26 cellular contexts compared by ENCODE assay signal in genomic region chr7:1923409-1924053, GRCh38.
A peak's percentile ranks its signal among the peaks of the same experiment; 100 is the strongest.
DNase-seq lines count a peak whose midpoint lies in the region; TF ChIP-seq lines count a peak whose summit lies in the region.
"Had no signal": no experiment of that assay in that cellular context is flagged by ENCODE, and none has a peak within 500 bp of the region (broad histone marks: within the 10 kb centered on the region; RNA-seq: fewer than 3 reads in every experiment).

No MANE protein-coding gene starts in this region.

- WGBS in spleen, 5 donors, result 94 to 97% (median 96%) methylated on average over 17 to 23 of the region's 23 CpGs
- 95 to 99% (median 97%) methylated on average over 23 of the region's 23 CpGs for WGBS in adrenal gland, 4 donors

- POLR2A ChIA-PET in CD4-positive, alpha-beta memory T cell (lab: Charles Lee; ENCODE audit: partially characterized antibody), result interaction anchor here (0.6 to 5.5 kb wide), 2 partner anchors 16 to 431 kb away, joined by 3 to 78 read pairs; partner anchors contain the start of gene EIF3B

- no peak overlapping the region for H3K4me3 ChIP-seq in CD4-positive, alpha-beta memory T cell (ENCODE audit: low read length in 2 of 2)
- H3K4me3 ChIP-seq in spleen, result no peak overlapping the region
- no peak overlapping the region for H3K4me3 ChIP-seq in adrenal gland
- H3K4me3 ChIP-seq: dorsolateral prefrontal cortex, GM23248, tibial artery had no signal

- H3K4me1 ChIP-seq in CD4-positive, alpha-beta memory T cell (ENCODE audit: insufficient read depth, low read length), result peaks cover 95% of the 10 kb centered on the region
- H3K4me1 ChIP-seq in spleen, result peaks cover 19 to 99% (median 67%) of the 10 kb centered on the region in 6 donors
- H3K4me1 ChIP-seq in adrenal gland (replicated peaks in 1 of 2), result peaks cover 4 to 6% of the 10 kb centered on the region in 2 donors
- H3K4me1 ChIP-seq: tibial artery had no signal

- H3K36me3 ChIP-seq in CD4-positive, alpha-beta memory T cell (ENCODE audit: insufficient read depth, low read length), result no peaks in the 10 kb centered on the region
- peaks cover 0 to 26% (median 2%) of the 10 kb centered on the region in 6 donors for H3K36me3 ChIP-seq in spleen
- H3K36me3 ChIP-seq in adrenal gland (replicated peaks in 1 of 2), result no peaks in the 10 kb centered on the region
- H3K36me3 ChIP-seq: tibial artery had no signal

- H3K4me3 Mint-ChIP-seq in T-helper 2 cell treated with Interferon-gamma antibody and Interleukin-4, amounts not matched to agents 5 μg/mL and 100 μg/mL, for 36 hours, result peak overlapping the region; percentile 70
- H3K4me3 Mint-ChIP-seq in CD4-positive, alpha-beta memory T cell, result peak overlapping the region in 7 of 8 donors; percentile 7 to 55 (median 45)
- H3K4me3 Mint-ChIP-seq in dendritic cell treated with granulocyte-macrophage colony-stimulating factor and Interleukin-4, amounts not matched to agents 40 ng/mL and 50 ng/mL, for 4 days, result no peak overlapping the region
- H3K4me3 Mint-ChIP-seq: neural crest cell had no signal

- H3K27ac ChIP-seq in CD4-positive, alpha-beta memory T cell (ENCODE audit: low read depth, low read length), result no peak overlapping the region
- no peak overlapping the region for H3K27ac ChIP-seq in spleen
- no peak overlapping the region for H3K27ac ChIP-seq in adrenal gland
- H3K27ac ChIP-seq: GM23248, tibial artery had no signal

- no peaks in the 10 kb centered on the region for H3K27me3 ChIP-seq in CD4-positive, alpha-beta memory T cell (ENCODE audit: insufficient read depth, low read length)
- no peaks in the 10 kb centered on the region for H3K27me3 ChIP-seq in spleen (replicated peaks in 1 of 7)
- no peaks in the 10 kb centered on the region for H3K27me3 ChIP-seq in adrenal gland
- H3K27me3 ChIP-seq: dorsolateral prefrontal cortex, tibial artery had no signal

- peaks cover 61% of the 10 kb centered on the region for H3K36me3 Mint-ChIP-seq in T-helper 2 cell treated with Interferon-gamma antibody and Interleukin-4, amounts not matched to agents 5 μg/mL and 100 μg/mL, for 36 hours (ENCODE audit: low read depth)
- H3K36me3 Mint-ChIP-seq in CD4-positive, alpha-beta memory T cell, result peaks cover 0 to 16% of the 10 kb centered on the region in 2 donors
- peaks cover 61% of the 10 kb centered on the region for H3K36me3 Mint-ChIP-seq in dendritic cell treated with granulocyte-macrophage colony-stimulating factor and Interleukin-4, amounts not matched to agents 40 ng/mL and 50 ng/mL, for 4 days (ENCODE audit: low read depth)

- H3K27ac Mint-ChIP-seq in T-helper 2 cell treated with Interferon-gamma antibody and Interleukin-4, amounts not matched to agents 5 μg/mL and 100 μg/mL, for 36 hours, result no peak overlapping the region
- peak overlapping the region in 3 of 7 donors; percentile 37 to 82 (median 72) for H3K27ac Mint-ChIP-seq in CD4-positive, alpha-beta memory T cell
- peak overlapping the region; percentile 32 for H3K27ac Mint-ChIP-seq in dendritic cell treated with granulocyte-macrophage colony-stimulating factor and Interleukin-4, amounts not matched to agents 40 ng/mL and 50 ng/mL, for 4 days
- H3K27ac Mint-ChIP-seq: progenitor cell of endocrine pancreas had no signal

- TF ChIP-seq POLR2A in spleen (IDR thresholded peaks at IDR 0.05), result no peak
- TF ChIP-seq POLR2A in adrenal gland (IDR thresholded peaks at IDR 0.05), result no peak

- TF ChIP-seq CTCF in spleen (IDR thresholded peaks at IDR 0.05 in 8 of 11, conservative IDR thresholded peaks at IDR 0.05 in 3 of 11) (no peak), adrenal gland (IDR thresholded peaks at IDR 0.05) (no peak)

- CTCF ChIA-PET in CD4-positive, alpha-beta memory T cell (lab: Charles Lee; ENCODE audit: partially characterized antibody), result interaction anchor here (1.5 kb wide), 1 partner anchor 115 kb away, joined by 3 read pairs; no protein-coding TSS in a partner anchor

- peaks cover 81% of the 10 kb centered on the region for H3K4me1 Mint-ChIP-seq in T-helper 2 cell treated with Interferon-gamma antibody and Interleukin-4, amounts not matched to agents 5 μg/mL and 100 μg/mL, for 36 hours (ENCODE audit: low read depth)
- H3K4me1 Mint-ChIP-seq in CD4-positive, alpha-beta memory T cell, result peaks cover 66 to 96% (median 77%) of the 10 kb centered on the region in 4 donors
- H3K4me1 Mint-ChIP-seq in dendritic cell treated with granulocyte-macrophage colony-stimulating factor and Interleukin-4, amounts not matched to agents 40 ng/mL and 50 ng/mL, for 4 days (ENCODE audit: low read depth), result peaks cover 91% of the 10 kb centered on the region

- intact Hi-C loops in CD4-positive, alpha-beta memory T cell (cut with micrococcal nuclease), result no loop called here
- intact Hi-C loops in dendritic cell treated with granulocyte-macrophage colony-stimulating factor and Interleukin-4, amounts not matched to agents 40 ng/mL and 50 ng/mL, for 4 days (cut with micrococcal nuclease), result no loop called here
- intact Hi-C loops in spleen (cut with DNase I; ENCODE audit: low total_unique reads) (no loop called here), adrenal gland (cut with DNase I) (no loop called here)

- H3K27me3 Mint-ChIP-seq in T-helper 2 cell treated with Interferon-gamma antibody and Interleukin-4, amounts not matched to agents 5 μg/mL and 100 μg/mL, for 36 hours (ENCODE audit: low read depth), result peaks cover 28% of the 10 kb centered on the region
- H3K27me3 Mint-ChIP-seq in CD4-positive, alpha-beta memory T cell, result no peaks in the 10 kb centered on the region
- H3K27me3 Mint-ChIP-seq in dendritic cell treated with granulocyte-macrophage colony-stimulating factor and Interleukin-4, amounts not matched to agents 40 ng/mL and 50 ng/mL, for 4 days, result no peaks in the 10 kb centered on the region
- H3K27me3 Mint-ChIP-seq: progenitor cell of endocrine pancreas had no signal

- H3K9me3 Mint-ChIP-seq in T-helper 2 cell treated with Interferon-gamma antibody and Interleukin-4, amounts not matched to agents 5 μg/mL and 100 μg/mL, for 36 hours, result no peaks in the 10 kb centered on the region
- H3K9me3 Mint-ChIP-seq in CD4-positive, alpha-beta memory T cell, result no peaks in the 10 kb centered on the region
- H3K9me3 Mint-ChIP-seq in dendritic cell treated with granulocyte-macrophage colony-stimulating factor and Interleukin-4, amounts not matched to agents 40 ng/mL and 50 ng/mL, for 4 days, result no peaks in the 10 kb centered on the region
- H3K9me3 Mint-ChIP-seq: neural crest cell had no signal

- no peak for DNase-seq in T-helper 2 cell treated with Interferon-gamma antibody and Interleukin-4, amounts not matched to agents 5 μg/mL and 100 μg/mL, for 36 hours (ENCODE audit: low spot score)
- DNase-seq in T-helper 2 cell (no peak), spleen (peak; percentile 68), adrenal gland (no peak), SHP77 (lab: John Stamatoyannopoulos, UW) (no peak), SIG-M5 (lab: John Stamatoyannopoulos, UW) (no peak)
- DNase-seq in CD4-positive, alpha-beta memory T cell, result no peak
- DNase-seq: 8988T; activated CD4-positive, alpha-beta T cell treated with anti-CD3 and anti-CD28 coated beads, Interleukin-2, amount 50 U/mL, for 1 hour; activated CD8-positive, alpha-beta memory T cell treated with anti-CD3 and anti-CD28 coated beads, Interleukin-2, amount 50 U/mL, for 48 hours; activated gamma-delta T cell treated with Interleukin-2 at 50 U/mL for 16 hours; AML-193; Calu3; EL; head of caudate nucleus; left colon; NCI-H1105; NCI-H2081; SHP77 treated with DMSO at 0.1 percent for 48 hours; small intestine; tibial artery had no signal

- H3K9me3 ChIP-seq in CD4-positive, alpha-beta memory T cell (ENCODE audit: control insufficient read depth in 1 of 2, low read length in 2 of 2), result no peaks in the 10 kb centered on the region
- H3K9me3 ChIP-seq in spleen (no peaks in the 10 kb centered on the region), adrenal gland (replicated peaks in 1 of 3) (no peaks in the 10 kb centered on the region)
- H3K9me3 ChIP-seq: tibial artery had no signal
